In the genomic region with DNA sequence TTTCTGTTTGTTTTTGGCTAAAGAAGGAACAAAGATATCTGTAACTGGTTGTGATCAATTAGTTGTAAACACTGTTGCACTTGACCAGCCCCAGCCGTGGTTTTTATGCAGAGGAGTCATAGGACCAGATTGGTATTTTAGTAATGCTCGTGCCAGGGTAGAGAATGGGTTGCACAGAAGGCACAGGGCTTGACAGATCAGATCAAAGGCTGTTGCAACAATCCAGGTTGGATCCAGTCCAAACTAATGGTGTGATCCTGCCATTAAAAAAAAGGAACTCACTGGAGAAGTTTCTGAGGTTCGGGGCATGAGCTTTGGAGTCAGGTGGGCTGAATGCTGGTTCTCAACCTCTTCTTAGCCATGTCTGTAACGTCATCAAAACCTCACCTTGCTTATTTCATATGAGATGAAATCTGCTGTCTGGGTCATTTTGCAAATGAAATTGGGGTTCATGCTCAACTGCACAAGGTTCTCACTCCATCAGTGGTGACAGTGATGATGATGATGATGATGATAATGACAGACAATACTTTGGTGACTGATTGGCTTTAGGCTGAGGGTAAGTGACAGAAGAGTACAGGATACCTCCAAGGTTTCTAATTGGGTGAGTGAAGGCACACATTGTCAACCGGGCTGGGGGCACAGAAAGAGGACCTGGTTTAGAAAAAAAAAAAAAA, we compare ENCODE assay signal across 19 cellular contexts. TPM values are rescaled to one million over a fixed set of nuclear protein-coding genes. Genes with fewer than 3 reads are reported as not detected.
DNase-seq lines count a peak whose midpoint lies in the region; ATAC-seq and TF ChIP-seq lines count a peak whose summit lies in the region.
"Had no signal": no experiment of that assay in that cellular context is flagged by ENCODE, and none has a peak within 500 bp of the region (broad histone marks: within the 10 kb centered on the region; RNA-seq: fewer than 3 reads in every experiment).

No MANE protein-coding gene starts in this region.

- H3K36me3 Mint-ChIP-seq in WTC11 (peaks cover 28% of the 10 kb centered on the region), endothelial cell (ENCODE audit: low read depth, unreplicated experiment) (no peaks in the 10 kb centered on the region)

- CTCF ChIA-PET in WTC11 (lab: Charles Lee), result interaction anchor here (1.5 kb wide), 1 partner anchor 8 kb away, joined by 6 read pairs; no protein-coding TSS in a partner anchor
- CTCF ChIA-PET in HEK293T (lab: Yijun Ruan, JAX), result no interaction called here

- peak overlapping the region; percentile 92 for H3K27ac Mint-ChIP-seq in WTC11
- no peak overlapping the region for H3K27ac Mint-ChIP-seq in endothelial cell (ENCODE audit: unreplicated experiment)
- H3K27ac Mint-ChIP-seq: activated CD8-positive, alpha-beta T cell treated with anti-CD3 and anti-CD28 coated beads, Interleukin-2, amount 10 ng/mL, durations not matched to agents 7 days and 5 days; activated T-helper 17 cell treated with anti-CD3 and anti-CD28 coated beads, Interleukin-2, amount 50 U/mL, for 72 hours had no signal

- H2BK5ac ChIP-seq in mesenchymal stem cell (ENCODE audit: low read depth, low read length, poor library complexity, severe bottlenecking), result no peak overlapping the region

- H3K4me3 ChIP-seq in HUES64 (ENCODE audit: low read length), result no peak overlapping the region
- no peak overlapping the region for H3K4me3 ChIP-seq in mesenchymal stem cell (ENCODE audit: insufficient read depth in 1 of 2, low read depth in 1 of 2, low read length in 2 of 2)
- H3K4me3 ChIP-seq: mucosa of descending colon, Peyer's patch had no signal

- H3K9me3 ChIP-seq in HUES64 (ENCODE audit: insufficient read depth, low read depth, low read length), result no peaks in the 10 kb centered on the region
- no peaks in the 10 kb centered on the region for H3K9me3 ChIP-seq in mesenchymal stem cell (ENCODE audit: control insufficient read depth, low read length)
- H3K9me3 ChIP-seq: mucosa of descending colon, Peyer's patch, SK-N-SH had no signal

- H3K23ac ChIP-seq in mesenchymal stem cell (ENCODE audit: low read length in 2 of 2), result no peak overlapping the region

- DNase-seq in CD1c-positive myeloid dendritic cell (ENCODE audit: extremely low spot score) (peak; percentile 55), WTC11 (ENCODE audit: low spot score) (no peak), mesenchymal stem cell (no peak), endothelial cell (ENCODE audit: low spot score) (no peak), HEK293T (ENCODE audit: extremely low spot score) (no peak)
- no peak for DNase-seq in activated CD4-positive, alpha-beta T cell treated with anti-CD3 and anti-CD28 coated beads, Interleukin-2, amount 50 U/mL, for 48 hours
- no peak for DNase-seq in stimulated activated CD4-positive, alpha-beta T cell treated with anti-CD3 and anti-CD28 coated beads, Interleukin-1b, Interleukin-23, amount 100 ng/mL, for 48 hours
- DNase-seq: activated CD8-positive, alpha-beta T cell treated with anti-CD3 and anti-CD28 coated beads, Interleukin-2, amount 10 ng/mL, durations not matched to agents 7 days and 5 days; effector memory CD4-positive, alpha-beta T cell; left cardiac atrium; mucosa of descending colon; NCI-H187; NCI-H524 treated with DMSO at 0.1 percent for 48 hours; occipital lobe; Peyer's patch; SK-N-SH; stimulated activated CD4-positive, alpha-beta T cell treated with anti-CD3 and anti-CD28 coated beads, Interleukin-4, amount 100 ng/mL, for 4 hours had no signal

- H3K14ac ChIP-seq in mesenchymal stem cell (ENCODE audit: low read length in 2 of 2), result no peak overlapping the region

- no peaks in the 10 kb centered on the region for H3K36me3 ChIP-seq in HUES64 (ENCODE audit: insufficient read depth, low read length)
- no peaks in the 10 kb centered on the region for H3K36me3 ChIP-seq in mesenchymal stem cell (ENCODE audit: control insufficient read depth in 1 of 2, insufficient read depth in 2 of 2, low read depth in 1 of 2, low read length in 2 of 2)
- H3K36me3 ChIP-seq: Peyer's patch had no signal

- 67% methylated on average over 5 of the region's 5 CpGs for WGBS in HUES64
- 93% methylated on average over 4 of the region's 5 CpGs for WGBS in mesenchymal stem cell

- H2AFZ ChIP-seq in mesenchymal stem cell (ENCODE audit: low read depth, low read length), result no peak overlapping the region

- H3K4me1 ChIP-seq in HUES64 (ENCODE audit: insufficient read depth, low read length) (peaks cover 73% of the 10 kb centered on the region), mesenchymal stem cell (ENCODE audit: control insufficient read depth, insufficient read depth, low read depth, low read length) (peaks cover 12% of the 10 kb centered on the region)
- H3K4me1 ChIP-seq: Peyer's patch had no signal

- TF ChIP-seq CTCF in WTC11 (IDR thresholded peaks at IDR 0.05), result no peak
- TF ChIP-seq CTCF in endothelial cell (IDR thresholded peaks at IDR 0.05; ENCODE audit: unreplicated experiment), result no peak

- H3K4me2 ChIP-seq in mesenchymal stem cell (ENCODE audit: low read length, poor library complexity, severe bottlenecking), result no peak overlapping the region

- H3K27me3 Mint-ChIP-seq in WTC11 (ENCODE audit: low read depth), result peaks cover 3% of the 10 kb centered on the region; the same call in 1 of the 2 replicates
- no peaks in the 10 kb centered on the region for H3K27me3 Mint-ChIP-seq in endothelial cell (ENCODE audit: unreplicated experiment)
- H3K27me3 Mint-ChIP-seq: activated T-helper 17 cell treated with anti-CD3 and anti-CD28 coated beads, Interleukin-2, amount 50 U/mL, for 72 hours had no signal

- H2BK120ac ChIP-seq in mesenchymal stem cell (ENCODE audit: low read depth, low read length), result peak overlapping the region; percentile 49

- H3K4me1 Mint-ChIP-seq in WTC11 (peaks cover 64% of the 10 kb centered on the region), endothelial cell (ENCODE audit: unreplicated experiment) (peaks cover 47% of the 10 kb centered on the region)
- H3K4me1 Mint-ChIP-seq: activated T-helper 17 cell treated with anti-CD3 and anti-CD28 coated beads, Interleukin-2, amount 50 U/mL, for 72 hours had no signal

- no peak overlapping the region for H4K8ac ChIP-seq in mesenchymal stem cell (ENCODE audit: low read length)

- H3K9me3 Mint-ChIP-seq in WTC11, result no peaks in the 10 kb centered on the region
- H3K9me3 Mint-ChIP-seq in endothelial cell (ENCODE audit: unreplicated experiment), result no peaks in the 10 kb centered on the region
- H3K9me3 Mint-ChIP-seq: activated T-helper 17 cell treated with anti-CD3 and anti-CD28 coated beads, Interleukin-2, amount 50 U/mL, for 72 hours had no signal

- no peak overlapping the region for H3K18ac ChIP-seq in mesenchymal stem cell (ENCODE audit: low read depth in 1 of 2, low read length in 2 of 2)

- H2BK15ac ChIP-seq in mesenchymal stem cell (ENCODE audit: low read depth, poor library complexity, severe bottlenecking), result no peak overlapping the region

- H4K91ac ChIP-seq in mesenchymal stem cell (ENCODE audit: low read length), result no peak overlapping the region

- H3K79me1 ChIP-seq in mesenchymal stem cell (replicated peaks; ENCODE audit: low read length, poor library complexity, severe bottlenecking), result no peaks in the 10 kb centered on the region

- H3K9ac ChIP-seq in HUES64 (ENCODE audit: low read depth, low read length), result no peak overlapping the region
- no peak overlapping the region for H3K9ac ChIP-seq in mesenchymal stem cell (ENCODE audit: low read length)
- H3K9ac ChIP-seq: SK-N-SH had no signal

- H3K4me3 Mint-ChIP-seq in WTC11 (no peak overlapping the region), endothelial cell (ENCODE audit: unreplicated experiment) (no peak overlapping the region)
- H3K4me3 Mint-ChIP-seq: activated CD8-positive, alpha-beta T cell treated with anti-CD3 and anti-CD28 coated beads, Interleukin-2, amount 10 ng/mL, durations not matched to agents 7 days and 5 days; activated T-helper 17 cell treated with anti-CD3 and anti-CD28 coated beads, Interleukin-2, amount 50 U/mL, for 72 hours had no signal

- H3K27ac ChIP-seq in HUES64 (ENCODE audit: low read depth, low read length), result peak overlapping the region; percentile 34; the same call in 1 of the 2 replicates
- H3K27ac ChIP-seq in mesenchymal stem cell (ENCODE audit: low read length, poor library complexity, severe bottlenecking), result no peak overlapping the region
- H3K27ac ChIP-seq: Peyer's patch had no signal

- POLR2A ChIA-PET in WTC11 (lab: Charles Lee), result no interaction called here
- POLR2A ChIA-PET in HEK293T (lab: Yijun Ruan, JAX), result no interaction called here

- H3K27me3 ChIP-seq in HUES64 (ENCODE audit: insufficient read depth, low read length) (no peaks in the 10 kb centered on the region), mesenchymal stem cell (ENCODE audit: control insufficient read depth in 1 of 2, insufficient read depth in 1 of 2, low read length in 2 of 2) (no peaks in the 10 kb centered on the region)
- H3K27me3 ChIP-seq: Peyer's patch had no signal

- H2BK12ac ChIP-seq in mesenchymal stem cell (ENCODE audit: low read length in 2 of 2), result no peak overlapping the region

- no peak for ATAC-seq in WTC11
- ATAC-seq: activated CD8-positive, alpha-beta T cell treated with anti-CD3 and anti-CD28 coated beads, Interleukin-2, amount 10 ng/mL, durations not matched to agents 7 days and 5 days; activated T-helper 17 cell treated with anti-CD3 and anti-CD28 coated beads, Interleukin-2, amount 50 U/mL, for 72 hours; left cardiac atrium; mucosa of descending colon had no signal

- H3K4ac ChIP-seq in mesenchymal stem cell (ENCODE audit: low read depth in 1 of 2, low read length in 2 of 2), result no peak overlapping the region

- H2AK5ac ChIP-seq in mesenchymal stem cell (ENCODE audit: low read length, severe bottlenecking), result no peak overlapping the region

TF ChIP-seq in WTC11, 78 proteins besides CTCF, POLR2A, EP300 and RAD21 (continues in another document):
- no peak for TF ChIP-seq ELF4 (CRISPR knock-in tag; IDR thresholded peaks at IDR 0.05; ENCODE audit: low read depth)
- no peak for TF ChIP-seq ZNF416 (CRISPR knock-in tag; IDR thresholded peaks at IDR 0.05)
- TF ChIP-seq TP53 (CRISPR knock-in tag; IDR thresholded peaks at IDR 0.05), result no peak

TF ChIP-seq in HEK293T, 16 proteins besides CTCF, POLR2A, EP300 and RAD21 (continues in another document):
- TF ChIP-seq BHLHE40 (IDR thresholded peaks at IDR 0.05; ENCODE audit: borderline replicate concordance) (no peak), CTBP1 (IDR thresholded peaks at IDR 0.05; ENCODE audit: borderline replicate concordance) (no peak), LEF1 (IDR thresholded peaks at IDR 0.05; ENCODE audit: borderline replicate concordance) (no peak), ZNF384 (IDR thresholded peaks at IDR 0.05) (no peak)

RNA-seq across cellular contexts. Expression of gene ZNF281, which starts 43.1 kb away (rescaled TPM):
- 48.9 TPM for polyA plus RNA-seq in HUES64 (2013, experiment 1 of 2)
- 49.6 TPM for polyA plus RNA-seq in HUES64 (2013, experiment 2 of 2)
- total RNA-seq in WTC11 (2021) (47.7 to 49.6 TPM (median 49.3 TPM) in 3 replicates), endothelial cell (ENCODE audit: unreplicated experiment) (35.1 TPM)
- 28.4 TPM for polyA plus RNA-seq in mesenchymal stem cell (2013, experiment 1 of 2)
- polyA plus RNA-seq in mesenchymal stem cell (2013, experiment 2 of 2), result 27.8 TPM
